Comparison of ENCODE assay signal across 1 cellular context in the genomic region with DNA sequence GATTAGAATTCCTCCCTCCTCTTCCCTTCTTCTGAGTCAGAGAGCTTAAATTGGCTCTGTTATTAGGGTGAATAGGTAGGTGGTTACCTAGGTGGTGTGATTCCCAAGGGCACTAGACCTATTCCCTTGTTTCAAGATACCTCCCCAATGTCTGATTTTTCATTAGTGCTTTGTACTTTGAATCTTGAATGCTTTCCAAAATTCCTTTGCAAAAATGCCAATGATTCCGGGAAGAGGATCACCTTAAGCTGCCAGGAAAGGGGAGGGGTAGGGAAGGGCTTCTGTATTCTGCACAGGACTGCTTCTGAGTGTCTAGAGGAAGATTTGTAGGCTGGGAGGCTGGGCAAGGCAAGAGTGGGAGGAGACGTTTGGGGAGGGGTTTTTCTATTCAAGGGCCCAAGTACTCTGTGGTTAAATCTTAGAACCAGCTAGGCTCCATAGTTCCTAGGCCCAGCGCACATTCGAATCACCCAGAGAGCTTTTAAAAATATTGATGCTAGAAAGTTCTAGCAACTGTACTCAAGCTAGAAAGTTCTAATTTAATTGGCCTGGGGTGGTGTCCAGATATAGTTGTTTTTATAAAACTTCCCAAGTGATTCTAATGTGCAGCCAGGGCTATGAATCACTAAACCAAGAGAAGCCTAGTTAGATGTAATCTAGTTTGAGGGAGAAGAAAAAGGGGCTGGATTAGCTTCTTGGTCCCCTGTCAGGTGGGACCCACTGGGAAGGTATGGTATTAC.
TF ChIP-seq lines count a peak whose summit lies in the region.

No MANE protein-coding gene starts in this region.

TF ChIP-seq in endothelial cell of umbilical vein, 7 proteins besides CTCF, POLR2A, EP300 and RAD21 (continued from another document):
- TF ChIP-seq GATA2 (IDR thresholded peaks at IDR 0.05; ENCODE audit: insufficient read depth, insufficient read length, low read depth, low read length) (peak; percentile 22), JUN (IDR thresholded peaks at IDR 0.05; ENCODE audit: borderline replicate concordance, insufficient read depth, insufficient read length, low read depth) (no peak), POLR2AphosphoS5 (IDR thresholded peaks at IDR 0.05; ENCODE audit: insufficient read depth, low read depth, low read length) (no peak)
- TF ChIP-seq, protein P1, sequence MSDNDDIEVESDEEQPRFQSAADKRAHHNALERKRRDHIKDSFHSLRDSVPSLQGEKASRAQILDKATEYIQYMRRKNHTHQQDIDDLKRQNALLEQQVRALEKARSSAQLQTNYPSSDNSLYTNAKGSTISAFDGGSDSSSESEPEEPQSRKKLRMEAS (IDR thresholded peaks at IDR 0.05; ENCODE audit: insufficient read depth, insufficient read length) = no peak
